22 cellular contexts compared by ENCODE assay signal in the genomic region with DNA sequence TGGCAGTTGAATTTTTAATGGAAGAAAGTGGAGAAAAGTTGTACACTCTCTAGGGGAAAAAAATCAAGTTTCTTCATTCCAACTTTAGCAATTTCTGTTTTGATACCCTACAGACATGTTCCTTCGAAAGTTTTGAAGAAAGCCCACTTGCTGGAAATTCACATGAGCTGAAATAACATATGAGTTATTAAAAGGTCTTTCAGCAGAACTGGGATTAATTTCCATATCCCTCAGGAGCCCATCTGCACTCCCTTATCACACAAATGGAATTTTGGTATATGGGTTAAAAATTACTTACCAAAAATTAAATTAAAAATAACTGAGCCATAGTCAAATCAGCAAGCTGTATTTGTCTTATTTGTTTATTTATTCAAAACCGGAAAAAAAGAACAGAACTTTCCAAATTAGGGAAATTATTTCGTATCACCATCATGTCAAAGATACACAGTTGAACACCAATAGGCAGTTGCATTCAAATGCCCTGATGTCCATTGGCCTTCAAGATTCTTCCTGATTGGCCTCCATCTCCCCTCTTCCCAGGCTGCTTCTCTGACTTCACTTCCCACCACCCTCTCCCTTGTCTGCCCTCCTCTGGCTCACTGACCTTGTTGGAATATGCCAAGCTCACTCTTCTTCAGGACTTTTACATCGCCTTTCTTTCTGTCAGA.
DNase-seq lines count a peak whose midpoint lies in the region; ATAC-seq and TF ChIP-seq lines count a peak whose summit lies in the region.
"Had no signal": no experiment of that assay in that cellular context is flagged by ENCODE, and none has a peak within 500 bp of the region (broad histone marks: within the 10 kb centered on the region; RNA-seq: fewer than 3 reads in every experiment).

No MANE protein-coding gene starts in this region.

- ATAC-seq in left ventricle myocardium superior (peak; percentile 46), Right ventricle myocardium inferior (no peak), aorta (ENCODE audit: low FRiP score) (no peak)
- ATAC-seq in activated naive CD4-positive, alpha-beta T cell treated with anti-CD3 and anti-CD28 coated beads, Interleukin-2, amount 50 U/mL, for 72 hours, result no peak
- ATAC-seq: A549, GM12878 had no signal

- no peaks in the 10 kb centered on the region for H3K9me3 ChIP-seq in BE2C
- H3K9me3 ChIP-seq in aorta (ENCODE audit: control insufficient read depth, low read length), result peaks cover 2% of the 10 kb centered on the region
- H3K9me3 ChIP-seq: A549, BLaER1 had no signal

- intact Hi-C loops in left ventricle myocardium superior (cut with micrococcal nuclease), result no loop called here
- intact Hi-C loops in Right ventricle myocardium inferior (cut with DNase I), result loop anchor here (10.0 kb wide), 1 partner anchor 949 kb away; no protein-coding TSS in a partner anchor
- intact Hi-C loops in aorta (cut with DNase I), result no loop called here

- H3K27me3 ChIP-seq in BE2C, result no peaks in the 10 kb centered on the region
- H3K27me3 ChIP-seq in aorta (ENCODE audit: control insufficient read depth in 1 of 2, insufficient read depth in 2 of 2, low read length in 1 of 2), result no peaks in the 10 kb centered on the region

- H3K4me1 ChIP-seq in BE2C (peaks cover 16% of the 10 kb centered on the region), aorta (ENCODE audit: control insufficient read depth in 1 of 2, insufficient read depth in 2 of 2, low read length in 2 of 2) (no peaks in the 10 kb centered on the region)
- H3K4me1 ChIP-seq: A549, BLaER1 had no signal

- no peaks in the 10 kb centered on the region for H3K36me3 Mint-ChIP-seq in osteocyte (ENCODE audit: unreplicated experiment)
- no peaks in the 10 kb centered on the region for H3K36me3 Mint-ChIP-seq in activated naive CD4-positive, alpha-beta T cell treated with anti-CD3 and anti-CD28 coated beads, Interleukin-2, amount 50 U/mL, for 72 hours
- H3K36me3 Mint-ChIP-seq: CD14-positive monocyte; CD4-positive, alpha-beta memory T cell; CD4-positive, CD25-positive, alpha-beta regulatory T cell; CD8-positive, alpha-beta memory T cell had no signal

- H3K27ac ChIP-seq in aorta (ENCODE audit: low read depth in 1 of 2, low read length in 2 of 2), result no peak overlapping the region
- H3K27ac ChIP-seq: A549, BLaER1 had no signal

- H3K27ac Mint-ChIP-seq in osteocyte (ENCODE audit: unreplicated experiment), result peak overlapping the region; percentile 4
- no peak overlapping the region for H3K27ac Mint-ChIP-seq in activated naive CD4-positive, alpha-beta T cell treated with anti-CD3 and anti-CD28 coated beads, Interleukin-2, amount 50 U/mL, for 72 hours
- H3K27ac Mint-ChIP-seq: B cell; CD14-positive monocyte; CD4-positive, alpha-beta memory T cell; CD8-positive, alpha-beta memory T cell had no signal

- 44 to 58% methylated on average over 4 of the region's 4 CpGs for WGBS in aorta, 2 donors

- DNase-seq in left ventricle myocardium superior (no peak), Right ventricle myocardium inferior (ENCODE audit: missing footprints) (no peak), BE2C (peak; percentile 6), osteocyte (ENCODE audit: extremely low spot score, unreplicated experiment) (no peak), aorta (no peak)
- DNase-seq in activated naive CD4-positive, alpha-beta T cell treated with anti-CD3 and anti-CD28 coated beads, Interleukin-2, amount 50 U/mL, for 72 hours (ENCODE audit: low spot score in 2 of 2), result no peak
- DNase-seq: AML-193; C1 segment of cervical spinal cord; CD4-positive, alpha-beta memory T cell; CD4-positive, CD25-positive, alpha-beta regulatory T cell; CD8-positive, alpha-beta memory T cell; COR-L47; DMS 273 treated with DMSO at 0.1 percent for 48 hours; DMS79; DND-41; EL; GDM1 had no signal

- TF ChIP-seq CTCF in BE2C (IDR thresholded peaks at IDR 0.05; ENCODE audit: low read depth, low read length), result no peak
- TF ChIP-seq CTCF in osteocyte (IDR thresholded peaks at IDR 0.05), result no peak

- no peaks in the 10 kb centered on the region for H3K9me3 Mint-ChIP-seq in osteocyte (ENCODE audit: unreplicated experiment)
- H3K9me3 Mint-ChIP-seq in activated naive CD4-positive, alpha-beta T cell treated with anti-CD3 and anti-CD28 coated beads, Interleukin-2, amount 50 U/mL, for 72 hours, result peaks cover 16 to 22% of the 10 kb centered on the region in 2 donors

- peaks cover 9% of the 10 kb centered on the region for H3K27me3 Mint-ChIP-seq in osteocyte (ENCODE audit: unreplicated experiment)
- H3K27me3 Mint-ChIP-seq: B cell; CD4-positive, alpha-beta memory T cell; CD8-positive, alpha-beta memory T cell had no signal

- H3K36me3 ChIP-seq in BE2C (no peaks in the 10 kb centered on the region), aorta (ENCODE audit: control insufficient read depth in 1 of 2, insufficient read depth in 2 of 2, low read length in 1 of 2) (no peaks in the 10 kb centered on the region)
- H3K36me3 ChIP-seq: BLaER1 had no signal

- peaks cover 50% of the 10 kb centered on the region for H3K4me1 Mint-ChIP-seq in osteocyte (ENCODE audit: unreplicated experiment)
- H3K4me1 Mint-ChIP-seq: B cell; CD14-positive monocyte; CD4-positive, alpha-beta memory T cell; CD8-positive, alpha-beta memory T cell had no signal

- H3K4me3 ChIP-seq in BE2C (ENCODE audit: low read depth, low read length), result no peak overlapping the region
- no peak overlapping the region for H3K4me3 ChIP-seq in aorta (ENCODE audit: low read length in 2 of 2)
- H3K4me3 ChIP-seq: A549, BLaER1, GM12878 had no signal

- H3K4me3 Mint-ChIP-seq in osteocyte (ENCODE audit: unreplicated experiment), result no peak overlapping the region
- H3K4me3 Mint-ChIP-seq: B cell; CD14-positive monocyte; CD4-positive, alpha-beta memory T cell; CD4-positive, CD25-positive, alpha-beta regulatory T cell; CD8-positive, alpha-beta memory T cell had no signal
